Comparison of ENCODE assay signal across 8 cellular contexts in genomic region chr22:50218996-50219727, GRCh38. TPM values are rescaled to one million over a fixed set of nuclear protein-coding genes. Genes with fewer than 3 reads are reported as not detected.
DNase-seq lines count a peak whose midpoint lies in the region; ATAC-seq, FAIRE-seq and TF ChIP-seq lines count a peak whose summit lies in the region.

No MANE protein-coding gene starts in this region.

- DNase-seq in COLO829 (ENCODE audit: low spot score) (peak; percentile 88), NB4 (ENCODE audit: low read depth) (peak; percentile 43), body of pancreas (peak; percentile 91 to 97 (median 94)), kidney tubule cell (ENCODE audit: low spot score) (peak; percentile 47), GM19239 (ENCODE audit: insufficient read length, low spot score) (no peak), GM13977 (ENCODE audit: low spot score) (no peak)

- TF ChIP-seq CTCF in NB4 (IDR thresholded peaks at IDR 0.05; ENCODE audit: low read depth, low read length), result no peak
- no peak for TF ChIP-seq CTCF in body of pancreas (IDR thresholded peaks at IDR 0.05)
- TF ChIP-seq CTCF in GM13977 (IDR thresholded peaks at IDR 0.05; ENCODE audit: extremely low read depth, insufficient read depth, missing control alignments), result no peak

- TF ChIP-seq POLR2A in NB4 (IDR thresholded peaks at IDR 0.05; ENCODE audit: extremely low read depth, insufficient read length) (no peak), body of pancreas (IDR thresholded peaks at IDR 0.05) (no peak)

- ATAC-seq in body of pancreas (peak; percentile 91), HG02798 (IDR thresholded peaks at IDR 0.05; ENCODE audit: poor library complexity, unreplicated experiment) (no peak), HG03280 (IDR thresholded peaks at IDR 0.05; ENCODE audit: unreplicated experiment) (no peak)

- H3K36me3 ChIP-seq in body of pancreas (replicated peaks in 1 of 2; ENCODE audit: insufficient read depth in 1 of 2, low read depth in 2 of 2), result peaks cover 17 to 52% of the 10 kb centered on the region in 2 donors

- H3K4me1 ChIP-seq in body of pancreas, result peaks cover 17% of the 10 kb centered on the region

- H3K4me3 ChIP-seq in NB4 (ENCODE audit: low read depth, low read length), result no peak overlapping the region
- H3K4me3 ChIP-seq in body of pancreas, result no peak overlapping the region

- in situ Hi-C loops in GM13977 (cut with MboI; ENCODE audit: low pct_unique_long_range_greater_than_20kb, low sequenced_read_pairs, unreplicated experiment), result no loop called here

- intact Hi-C loops in body of pancreas (cut with DNase I), result no loop called here

- no peaks in the 10 kb centered on the region for H3K9me3 ChIP-seq in body of pancreas

- FAIRE-seq in GM19239 (lab: Jason Lieb, UNC), result no peak

- WGBS in body of pancreas, 2 donors, result 46 to 58% methylated on average over 17 to 35 of the region's 42 CpGs

- H3K27me3 ChIP-seq in body of pancreas, result no peaks in the 10 kb centered on the region

- H3K27ac ChIP-seq in body of pancreas, result peak overlapping the region in 2 of 4 donors; percentile 25 to 36

RNA-seq across cellular contexts. Expression of gene SELENOO, which starts 18.4 kb away (rescaled TPM):
- total RNA-seq in body of pancreas, result 10 to 100 TPM; 23.6 to 57.4 TPM

RNA-seq across cellular contexts. Expression of gene TUBGCP6, which starts 25.7 kb away (rescaled TPM):
- total RNA-seq in body of pancreas, result 100 to 1,000 TPM in 1 of 2 donors, 10 to 100 TPM in 1; 61.2 to 121 TPM

RNA-seq across cellular contexts. Expression of gene HDAC10, which starts 31.9 kb away (rescaled TPM):
- total RNA-seq in body of pancreas, result 100 to 1,000 TPM in 1 of 2 donors, 10 to 100 TPM in 1; 31.9 to 128 TPM

RNA-seq across cellular contexts. Expression of gene TRABD, which starts 33.4 kb away (rescaled TPM):
- total RNA-seq in body of pancreas, result 100 to 1,000 TPM in 1 of 2 donors, 10 to 100 TPM in 1; 82.8 to 110 TPM

RNA-seq across cellular contexts. Expression of gene MAPK12, which starts 42.3 kb away (rescaled TPM):
- total RNA-seq in body of pancreas, result 1 to 10 TPM; 3.9 to 4.6 TPM

Comparison
In these comparisons a context has a peak if more than half of its experiments do, and no peak if none do; other contexts are left out.
1. DNase-seq: peak in COLO829 (single experiment), NB4 (single experiment), body of pancreas (4 of 4) and kidney tubule cell (single experiment); none in GM19239 (single experiment) and GM13977 (single experiment).